Comparison of ENCODE assay signal across 2 cellular contexts in the genomic region with DNA sequence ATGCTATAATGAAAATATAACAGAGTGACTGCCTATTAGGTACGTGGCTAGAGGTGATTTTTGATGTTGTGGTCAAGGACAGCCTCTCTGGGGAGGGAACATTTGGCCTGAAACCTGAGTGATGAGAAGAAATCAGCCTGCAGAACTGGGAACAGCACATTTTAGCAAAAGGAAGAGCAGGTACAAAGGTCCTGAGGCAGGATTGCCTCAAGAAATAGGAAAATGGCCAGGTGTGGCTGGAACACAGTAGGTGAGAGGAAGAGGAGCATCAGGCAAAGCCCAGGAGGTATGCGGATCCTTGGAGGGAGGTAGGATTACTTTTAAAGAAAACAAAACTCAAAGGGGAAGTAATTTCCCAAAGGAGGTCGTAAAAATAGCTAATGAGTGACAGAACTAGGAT.
A peak's percentile ranks its signal among the peaks of the same experiment; 100 is the strongest.
TF ChIP-seq lines count a peak whose summit lies in the region.

No MANE protein-coding gene starts in this region.

TF ChIP-seq in GM23338, 12 proteins besides CTCF, POLR2A, EP300 and RAD21 (continues in another document):
- TF ChIP-seq, protein P1, sequence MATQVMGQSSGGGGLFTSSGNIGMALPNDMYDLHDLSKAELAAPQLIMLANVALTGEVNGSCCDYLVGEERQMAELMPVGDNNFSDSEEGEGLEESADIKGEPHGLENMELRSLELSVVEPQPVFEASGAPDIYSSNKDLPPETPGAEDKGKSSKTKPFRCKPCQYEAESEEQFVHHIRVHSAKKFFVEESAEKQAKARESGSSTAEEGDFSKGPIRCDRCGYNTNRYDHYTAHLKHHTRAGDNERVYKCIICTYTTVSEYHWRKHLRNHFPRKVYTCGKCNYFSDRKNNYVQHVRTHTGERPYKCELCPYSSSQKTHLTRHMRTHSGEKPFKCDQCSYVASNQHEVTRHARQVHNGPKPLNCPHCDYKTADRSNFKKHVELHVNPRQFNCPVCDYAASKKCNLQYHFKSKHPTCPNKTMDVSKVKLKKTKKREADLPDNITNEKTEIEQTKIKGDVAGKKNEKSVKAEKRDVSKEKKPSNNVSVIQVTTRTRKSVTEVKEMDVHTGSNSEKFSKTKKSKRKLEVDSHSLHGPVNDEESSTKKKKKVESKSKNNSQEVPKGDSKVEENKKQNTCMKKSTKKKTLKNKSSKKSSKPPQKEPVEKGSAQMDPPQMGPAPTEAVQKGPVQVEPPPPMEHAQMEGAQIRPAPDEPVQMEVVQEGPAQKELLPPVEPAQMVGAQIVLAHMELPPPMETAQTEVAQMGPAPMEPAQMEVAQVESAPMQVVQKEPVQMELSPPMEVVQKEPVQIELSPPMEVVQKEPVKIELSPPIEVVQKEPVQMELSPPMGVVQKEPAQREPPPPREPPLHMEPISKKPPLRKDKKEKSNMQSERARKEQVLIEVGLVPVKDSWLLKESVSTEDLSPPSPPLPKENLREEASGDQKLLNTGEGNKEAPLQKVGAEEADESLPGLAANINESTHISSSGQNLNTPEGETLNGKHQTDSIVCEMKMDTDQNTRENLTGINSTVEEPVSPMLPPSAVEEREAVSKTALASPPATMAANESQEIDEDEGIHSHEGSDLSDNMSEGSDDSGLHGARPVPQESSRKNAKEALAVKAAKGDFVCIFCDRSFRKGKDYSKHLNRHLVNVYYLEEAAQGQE (IDR thresholded peaks at IDR 0.05; ENCODE audit: unreplicated experiment): no peak
- no peak for TF ChIP-seq ZNF114 (CRISPR knock-in tag; IDR thresholded peaks at IDR 0.05)
- TF ChIP-seq, protein P2, sequence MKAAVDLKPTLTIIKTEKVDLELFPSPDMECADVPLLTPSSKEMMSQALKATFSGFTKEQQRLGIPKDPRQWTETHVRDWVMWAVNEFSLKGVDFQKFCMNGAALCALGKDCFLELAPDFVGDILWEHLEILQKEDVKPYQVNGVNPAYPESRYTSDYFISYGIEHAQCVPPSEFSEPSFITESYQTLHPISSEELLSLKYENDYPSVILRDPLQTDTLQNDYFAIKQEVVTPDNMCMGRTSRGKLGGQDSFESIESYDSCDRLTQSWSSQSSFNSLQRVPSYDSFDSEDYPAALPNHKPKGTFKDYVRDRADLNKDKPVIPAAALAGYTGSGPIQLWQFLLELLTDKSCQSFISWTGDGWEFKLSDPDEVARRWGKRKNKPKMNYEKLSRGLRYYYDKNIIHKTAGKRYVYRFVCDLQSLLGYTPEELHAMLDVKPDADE (IDR thresholded peaks at IDR 0.05): no peak
- no peak for TF ChIP-seq POLR2AphosphoS5 (IDR thresholded peaks at IDR 0.05; ENCODE audit: low read depth)
- no peak for TF ChIP-seq EZH2 (IDR thresholded peaks at IDR 0.05; ENCODE audit: low read depth, unreplicated experiment)
- TF ChIP-seq EZH2phosphoT487 (IDR thresholded peaks at IDR 0.05; ENCODE audit: unreplicated experiment): no peak
- TF ChIP-seq JUNB (IDR thresholded peaks at IDR 0.05; ENCODE audit: unreplicated experiment): no peak
- TF ChIP-seq ZNF331 (CRISPR knock-in tag; IDR thresholded peaks at IDR 0.05; ENCODE audit: low read depth): no peak
- no peak for TF ChIP-seq CREB1 (CRISPR knock-in tag; IDR thresholded peaks at IDR 0.05; ENCODE audit: low read depth)
- no peak for TF ChIP-seq ZNF462 (CRISPR knock-in tag; IDR thresholded peaks at IDR 0.05)

TF ChIP-seq in H1, 55 proteins besides CTCF, POLR2A, EP300 and RAD21:
- TF ChIP-seq, protein P3, sequence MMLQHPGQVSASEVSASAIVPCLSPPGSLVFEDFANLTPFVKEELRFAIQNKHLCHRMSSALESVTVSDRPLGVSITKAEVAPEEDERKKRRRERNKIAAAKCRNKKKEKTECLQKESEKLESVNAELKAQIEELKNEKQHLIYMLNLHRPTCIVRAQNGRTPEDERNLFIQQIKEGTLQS (IDR thresholded peaks at IDR 0.05; ENCODE audit: insufficient read depth, low read depth, low read length): no peak
- TF ChIP-seq NANOG (IDR thresholded peaks at IDR 0.05; ENCODE audit: insufficient read depth, low read depth, low read length, poor library complexity, severe bottlenecking) (no peak), JUND (IDR thresholded peaks at IDR 0.05; ENCODE audit: low read length) (no peak), KDM1A (IDR thresholded peaks at IDR 0.05; ENCODE audit: borderline replicate concordance, low read length) (peak; percentile 55; the same call in 1 of the 2 replicates)
